Comparison of ENCODE assay signal across 11 cellular contexts in genomic region chr5:124648902-124649467, GRCh38.
DNase-seq lines count a peak whose midpoint lies in the region; ATAC-seq and TF ChIP-seq lines count a peak whose summit lies in the region.
"Had no signal": no experiment of that assay in that cellular context is flagged by ENCODE, and none has a peak within 500 bp of the region (broad histone marks: within the 10 kb centered on the region; RNA-seq: fewer than 3 reads in every experiment).

No MANE protein-coding gene starts in this region.

- H3K18ac ChIP-seq in H9 (ENCODE audit: insufficient read length, low read depth, low read length) (no peak overlapping the region), trophoblast cell (ENCODE audit: low read length) (peak overlapping the region; percentile 69)

- peaks cover 4% of the 10 kb centered on the region for H3K23me2 ChIP-seq in H9 (ENCODE audit: insufficient read length, low read depth, low read length, poor library complexity, severe bottlenecking)

- no peaks in the 10 kb centered on the region for H3K9me3 Mint-ChIP-seq in H9
- H3K9me3 Mint-ChIP-seq: activated T-helper 2 cell treated with anti-CD3 and anti-CD28 coated beads, Interferon-gamma antibody, Interleukin-2, Interleukin-4, amounts not matched to agents 10 μg/mL and 5 μg/mL and 100 μg/mL, durations not matched to agents 14 hours and 24 hours and 36 hours; stimulated activated naive CD8-positive, alpha-beta T cell treated with anti-CD3 and anti-CD28 coated beads, Interleukin-15, Interleukin-2, amounts not matched to agents 100 ng/mL and 50 ng/mL, for 24 hours had no signal

- H2AFZ ChIP-seq in H9 (ENCODE audit: low read length), result no peak overlapping the region
- no peak overlapping the region for H2AFZ ChIP-seq in OCI-LY3 (ENCODE audit: low read depth, low read length)
- peak overlapping the region; percentile 10 for H2AFZ ChIP-seq in trophoblast cell (ENCODE audit: insufficient read depth, low read length, poor library complexity)

- H3K4me2 ChIP-seq in H9 (ENCODE audit: insufficient read depth, insufficient read length, low read length), result no peak overlapping the region
- H3K4me2 ChIP-seq in OCI-LY3 (ENCODE audit: low read length), result peak overlapping the region; percentile 96
- no peak overlapping the region for H3K4me2 ChIP-seq in trophoblast cell (ENCODE audit: low read length)

- H2BK15ac ChIP-seq in H9 (ENCODE audit: low read depth, low read length), result no peak overlapping the region

- H3K9me3 ChIP-seq in H9 (ENCODE audit: control insufficient read depth, low read depth, low read length) (no peaks in the 10 kb centered on the region), OCI-LY3 (ENCODE audit: insufficient read depth, low read length) (no peaks in the 10 kb centered on the region), trophoblast cell (ENCODE audit: insufficient read depth, low read depth, low read length) (no peaks in the 10 kb centered on the region)

- H3K23ac ChIP-seq in H9 (ENCODE audit: insufficient read length, low read depth, low read length) (no peak overlapping the region), trophoblast cell (ENCODE audit: low read length) (no peak overlapping the region)

- no peak overlapping the region for H4K5ac ChIP-seq in H9 (ENCODE audit: insufficient read length, low read depth, low read length)

- WGBS in H9 (ENCODE audit: extremely low coverage, insufficient read length, low lambda C conversion rate), result no CpG with 5 or more reads among the region's 9 CpGs
- no CpG with 5 or more reads among the region's 9 CpGs for WGBS in trophoblast cell (ENCODE audit: extremely low coverage, insufficient coverage, insufficient read length)

- H3K14ac ChIP-seq in H9 (ENCODE audit: insufficient read depth, low read length) (no peak overlapping the region), trophoblast cell (ENCODE audit: low read length) (peak overlapping the region; percentile 63)

- no peak overlapping the region for H4K12ac ChIP-seq in trophoblast cell (ENCODE audit: low read depth, low read length)

- H3K4ac ChIP-seq in H9 (ENCODE audit: low read depth, low read length) (no peak overlapping the region), trophoblast cell (ENCODE audit: low read depth, low read length) (peak overlapping the region; percentile 23)

- H3K4me3 Mint-ChIP-seq in H9, result no peak overlapping the region

- H2BK5ac ChIP-seq in H9 (ENCODE audit: insufficient read length, low read length) (no peak overlapping the region), trophoblast cell (ENCODE audit: low read depth, low read length, poor library complexity) (peak overlapping the region; percentile 37)

- H2AK5ac ChIP-seq in H9 (ENCODE audit: insufficient read length, low read length), result no peak overlapping the region
- peak overlapping the region; percentile 5 for H2AK5ac ChIP-seq in trophoblast cell (ENCODE audit: low read length)

- no peak overlapping the region for H3K56ac ChIP-seq in H9 (ENCODE audit: insufficient read length, low read depth, low read length)

- no peaks in the 10 kb centered on the region for H4K20me1 ChIP-seq in H9 (ENCODE audit: control insufficient read depth, insufficient read depth, insufficient read length)
- peaks cover 12% of the 10 kb centered on the region for H4K20me1 ChIP-seq in OCI-LY3 (ENCODE audit: insufficient read depth, low read length)

- no peak overlapping the region for H4K91ac ChIP-seq in H9 (ENCODE audit: insufficient read length, low read depth, low read length)
- H4K91ac ChIP-seq in trophoblast cell (ENCODE audit: low read depth, low read length), result peak overlapping the region; percentile 50

- H2BK120ac ChIP-seq in H9 (ENCODE audit: low read depth, low read length, poor library complexity, severe bottlenecking) (no peak overlapping the region), trophoblast cell (ENCODE audit: insufficient read depth, low read length, poor library complexity) (peak overlapping the region; percentile 8)

- H3K36me3 ChIP-seq in OCI-LY3 (replicated peaks; ENCODE audit: low read depth, low read length) (no peaks in the 10 kb centered on the region), trophoblast cell (ENCODE audit: control insufficient read depth in 1 of 2, insufficient read depth in 2 of 2, low read length in 2 of 2) (peaks cover 7 to 11% of the 10 kb centered on the region in 2 experiments)

- no peak overlapping the region for H2BK12ac ChIP-seq in H9 (ENCODE audit: insufficient read length, low read depth, low read length)
- peak overlapping the region; percentile 67 for H2BK12ac ChIP-seq in trophoblast cell (ENCODE audit: low read length)

- H3K27ac ChIP-seq in H9 (ENCODE audit: insufficient read length, low read depth, low read length) (no peak overlapping the region), OCI-LY3 (ENCODE audit: low read length) (peak overlapping the region; percentile 85), epithelial cell of prostate (peak overlapping the region; percentile 33), trophoblast cell (ENCODE audit: low read depth, low read length) (no peak overlapping the region)

- H3K79me2 ChIP-seq in H9 (ENCODE audit: insufficient read depth, low read length), result no peaks in the 10 kb centered on the region; the same call in 1 of the 2 replicates
- no peaks in the 10 kb centered on the region for H3K79me2 ChIP-seq in OCI-LY3 (ENCODE audit: low read length)
- peaks cover 6% of the 10 kb centered on the region for H3K79me2 ChIP-seq in trophoblast cell (ENCODE audit: control insufficient read depth, insufficient read depth, low read length, poor library complexity)

- H3K79me1 ChIP-seq in H9 (ENCODE audit: insufficient read depth, low read depth, low read length, poor library complexity, severe bottlenecking), result no peaks in the 10 kb centered on the region
- peaks cover 20% of the 10 kb centered on the region for H3K79me1 ChIP-seq in trophoblast cell (ENCODE audit: low read length)

- H3K4me3 ChIP-seq in OCI-LY3 (ENCODE audit: low read length) (peak overlapping the region; percentile 58), trophoblast cell (ENCODE audit: low read depth, low read length) (no peak overlapping the region)
- H3K4me3 ChIP-seq: skin epidermis had no signal

- H2BK20ac ChIP-seq in H9 (ENCODE audit: low read depth, low read length, poor library complexity, severe bottlenecking), result no peak overlapping the region

- H3K27me3 ChIP-seq in H9 (ENCODE audit: insufficient read depth, low read length) (no peaks in the 10 kb centered on the region), OCI-LY3 (ENCODE audit: low read depth, low read length) (peaks cover 33% of the 10 kb centered on the region), trophoblast cell (ENCODE audit: insufficient read depth, low read length) (no peaks in the 10 kb centered on the region)

- H3K4me1 ChIP-seq in H9 (ENCODE audit: insufficient read depth, low read length), result peaks cover 8% of the 10 kb centered on the region; the same call in 1 of the 2 replicates
- peaks cover 41% of the 10 kb centered on the region for H3K4me1 ChIP-seq in OCI-LY3 (ENCODE audit: low read length)
- peaks cover 16 to 17% of the 10 kb centered on the region in 2 experiments for H3K4me1 ChIP-seq in trophoblast cell (ENCODE audit: control insufficient read depth in 1 of 2, insufficient read depth in 2 of 2, low read length in 2 of 2)

- no peak for DNase-seq in H9
- no peak for DNase-seq in epithelial cell of prostate (ENCODE audit: low read depth, low spot score)
- DNase-seq in trophoblast cell, result no peak
- DNase-seq in ureter (ENCODE audit: low spot score), result no peak
- DNase-seq in mesenteric fat pad (ENCODE audit: low spot score), result no peak

- no peak overlapping the region for H3T11ph ChIP-seq in H9 (ENCODE audit: low read length)

- TF ChIP-seq CTCF in H9 (conservative IDR thresholded peaks at IDR 0.05) (no peak), OCI-LY3 (IDR thresholded peaks at IDR 0.05; ENCODE audit: low read depth, low read length) (no peak)

- H4K8ac ChIP-seq in H9 (replicated peaks; ENCODE audit: insufficient read length, low read depth, low read length) (no peak overlapping the region), trophoblast cell (ENCODE audit: low read depth, low read length) (peak overlapping the region; percentile 41)

- peaks cover 27 to 51% (median 42%) of the 10 kb centered on the region in 3 experiments for H3K36me3 Mint-ChIP-seq in H9 (ENCODE audit: insufficient read depth in 1 of 3, low read depth in 3 of 3)

- peak overlapping the region in 2 of 3 experiments; percentile 23 to 28; a peak in 4 of 7 replicates for H3K27ac Mint-ChIP-seq in H9

- peaks cover 48 to 59% of the 10 kb centered on the region in 2 experiments for H3K4me1 Mint-ChIP-seq in H9

- H3K27me3 Mint-ChIP-seq in H9 (ENCODE audit: low read depth), result no peaks in the 10 kb centered on the region; the same call in 1 of the 2 replicates

- no peak overlapping the region for H3K9ac ChIP-seq in H9 (ENCODE audit: extremely low read depth, insufficient read length, low read length)
- H3K9ac ChIP-seq in OCI-LY3 (ENCODE audit: low read length), result no peak overlapping the region
- no peak overlapping the region for H3K9ac ChIP-seq in trophoblast cell (ENCODE audit: low read length)

- ATAC-seq in GM21515 (IDR thresholded peaks at IDR 0.05; ENCODE audit: unreplicated experiment) (no peak), GM21381 (IDR thresholded peaks at IDR 0.05; ENCODE audit: unreplicated experiment) (no peak)

Comparison
In these comparisons a context has a peak if more than half of its experiments do, and no peak if none do; other contexts are left out.
1. H3K27ac ChIP-seq: peak in OCI-LY3 (single experiment) and epithelial cell of prostate (single experiment); none in H9 (single experiment) and trophoblast cell (single experiment).